14 cellular contexts compared by ENCODE assay signal in the genomic region with DNA sequence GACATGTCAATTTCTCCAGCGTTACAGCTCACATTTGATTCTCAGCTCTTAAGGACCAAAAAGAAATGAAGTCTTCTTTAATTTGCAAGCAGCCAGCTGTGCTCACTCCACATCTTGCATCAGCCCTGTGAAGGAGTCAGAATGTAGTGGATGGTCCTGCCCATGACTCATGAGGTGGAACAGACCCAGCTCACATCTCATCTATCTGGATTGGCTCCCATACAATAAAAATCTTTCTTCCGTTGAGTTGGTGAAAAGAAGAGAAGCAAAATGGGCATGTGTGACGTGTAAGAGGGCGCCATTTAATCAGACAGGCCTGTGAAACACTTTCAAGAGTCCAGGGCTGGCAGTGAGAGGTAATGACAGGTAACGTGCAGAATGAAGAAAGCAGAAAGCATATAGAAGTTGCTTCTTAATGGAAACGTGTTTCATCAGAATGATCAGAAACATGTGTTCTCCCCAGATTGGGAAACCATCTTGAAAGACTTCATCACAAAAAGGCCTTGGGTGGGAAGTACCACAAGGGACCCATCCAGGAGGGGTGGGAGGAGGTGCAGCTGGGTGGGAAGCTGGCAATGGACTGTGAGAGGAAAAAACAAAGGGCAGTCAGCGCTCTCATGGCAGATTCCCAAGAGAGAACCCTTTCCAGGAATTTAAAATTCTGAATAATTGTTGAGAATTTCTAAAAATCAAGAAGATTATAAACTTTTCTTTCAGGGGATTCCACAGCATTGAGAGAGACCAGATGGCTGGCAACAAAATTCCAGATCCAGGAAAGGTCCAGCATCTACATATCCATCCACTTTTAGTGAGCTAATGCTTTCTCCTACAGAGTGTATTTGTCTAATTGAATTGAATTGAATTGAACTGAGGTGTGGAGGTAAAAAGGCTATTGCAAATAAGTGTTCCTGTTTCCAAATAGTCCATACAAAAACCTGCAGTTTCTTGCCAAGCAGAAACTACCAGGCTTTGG. TPM values are rescaled to one million over a fixed set of nuclear protein-coding genes. Genes with fewer than 3 reads are reported as not detected.
A peak's percentile ranks its signal among the peaks of the same experiment; 100 is the strongest.
DNase-seq lines count a peak whose midpoint lies in the region; ATAC-seq and TF ChIP-seq lines count a peak whose summit lies in the region.
"Had no signal": no experiment of that assay in that cellular context is flagged by ENCODE, and none has a peak within 500 bp of the region (broad histone marks: within the 10 kb centered on the region; RNA-seq: fewer than 3 reads in every experiment).

No MANE protein-coding gene starts in this region.

- no peaks in the 10 kb centered on the region for H3K27me3 ChIP-seq in body of pancreas
- no peaks in the 10 kb centered on the region for H3K27me3 ChIP-seq in H9 (ENCODE audit: insufficient read depth, low read length)
- no peaks in the 10 kb centered on the region for H3K27me3 ChIP-seq in MM.1S (replicated peaks; ENCODE audit: insufficient read depth, low read length)
- H3K27me3 ChIP-seq: colonic mucosa had no signal

- H4K5ac ChIP-seq in H9 (ENCODE audit: insufficient read length, low read depth, low read length) = no peak overlapping the region

- no peak overlapping the region for H3K18ac ChIP-seq in H9 (ENCODE audit: insufficient read length, low read depth, low read length)

- H3K4me2 ChIP-seq in H9 (ENCODE audit: insufficient read depth, insufficient read length, low read length) (no peak overlapping the region), MM.1S (ENCODE audit: low read depth, low read length) (no peak overlapping the region)

- H3K4ac ChIP-seq in H9 (ENCODE audit: low read depth, low read length) = no peak overlapping the region

- H2BK12ac ChIP-seq in H9 (ENCODE audit: insufficient read length, low read depth, low read length) = no peak overlapping the region

- peaks cover 5% of the 10 kb centered on the region for H3K23me2 ChIP-seq in H9 (ENCODE audit: insufficient read length, low read depth, low read length, poor library complexity, severe bottlenecking)

- peaks cover 46 to 59% of the 10 kb centered on the region in 2 experiments for H3K4me1 Mint-ChIP-seq in H9

- TF ChIP-seq CTCF in body of pancreas (IDR thresholded peaks at IDR 0.05) (no peak), H9 (conservative IDR thresholded peaks at IDR 0.05) (no peak), MM.1S (IDR thresholded peaks at IDR 0.05; ENCODE audit: low read length) (no peak)

- H3K9ac ChIP-seq in H9 (ENCODE audit: extremely low read depth, insufficient read length, low read length) (no peak overlapping the region), MM.1S (ENCODE audit: low read length) (no peak overlapping the region)

- no peak overlapping the region for H2BK15ac ChIP-seq in H9 (ENCODE audit: low read depth, low read length)

- H3K79me1 ChIP-seq in H9 (ENCODE audit: insufficient read depth, low read depth, low read length, poor library complexity, severe bottlenecking) = no peaks in the 10 kb centered on the region

- TF ChIP-seq POLR2A in body of pancreas (IDR thresholded peaks at IDR 0.05) = no peak

- H3K79me2 ChIP-seq in H9 (ENCODE audit: insufficient read depth, low read length) = no peaks in the 10 kb centered on the region
- no peaks in the 10 kb centered on the region for H3K79me2 ChIP-seq in MM.1S (ENCODE audit: low read length)

- no peak overlapping the region for H3K23ac ChIP-seq in H9 (ENCODE audit: insufficient read length, low read depth, low read length)

- no peak overlapping the region for H3K14ac ChIP-seq in H9 (ENCODE audit: insufficient read depth, low read length)

- peaks cover 8% of the 10 kb centered on the region for H3K4me1 ChIP-seq in body of pancreas
- H3K4me1 ChIP-seq in H9 (ENCODE audit: insufficient read depth, low read length) = peaks cover 9% of the 10 kb centered on the region
- H3K4me1 ChIP-seq in MM.1S (ENCODE audit: low read length) = no peaks in the 10 kb centered on the region
- H3K4me1 ChIP-seq: colonic mucosa had no signal

- ATAC-seq in body of pancreas (peak; percentile 52), HG03432 (IDR thresholded peaks at IDR 0.05; ENCODE audit: unreplicated experiment) (no peak)

- H3K27ac Mint-ChIP-seq in H9 = no peak overlapping the region
- H3K27ac Mint-ChIP-seq: CD14-positive monocyte had no signal

- H4K91ac ChIP-seq in H9 (ENCODE audit: insufficient read length, low read depth, low read length) = no peak overlapping the region

- H3K27me3 Mint-ChIP-seq in H9 (ENCODE audit: low read depth) = peaks cover 75% of the 10 kb centered on the region

- H3K9me3 Mint-ChIP-seq in H9 = peaks cover 0 to 3% of the 10 kb centered on the region in 2 experiments; a peak in 1 of 5 replicates

- H4K20me1 ChIP-seq in H9 (ENCODE audit: control insufficient read depth, insufficient read depth, insufficient read length) (no peaks in the 10 kb centered on the region), MM.1S (ENCODE audit: insufficient read depth, low read length) (no peaks in the 10 kb centered on the region)

- peaks cover 2 to 11% (median 7%) of the 10 kb centered on the region in 3 experiments; a peak in 6 of 7 replicates for H3K36me3 Mint-ChIP-seq in H9 (ENCODE audit: insufficient read depth in 1 of 3, low read depth in 3 of 3)
- H3K36me3 Mint-ChIP-seq: CD14-positive monocyte had no signal

- no peak overlapping the region for H2BK5ac ChIP-seq in H9 (ENCODE audit: insufficient read length, low read length)

- no peak overlapping the region for H2BK20ac ChIP-seq in H9 (ENCODE audit: low read depth, low read length, poor library complexity, severe bottlenecking)

- H3K9me3 ChIP-seq in body of pancreas (no peaks in the 10 kb centered on the region), H9 (ENCODE audit: control insufficient read depth, low read depth, low read length) (no peaks in the 10 kb centered on the region), MM.1S (replicated peaks; ENCODE audit: insufficient read depth, low read length) (no peaks in the 10 kb centered on the region)
- H3K9me3 ChIP-seq: colonic mucosa had no signal

- H3K4me3 Mint-ChIP-seq in H9 = no peak overlapping the region
- H3K4me3 Mint-ChIP-seq: CD14-positive monocyte had no signal

- H3F3A ChIP-seq in MM.1S (ENCODE audit: insufficient read depth, low read length) = no peaks in the 10 kb centered on the region

- no peak overlapping the region for H2AK5ac ChIP-seq in H9 (ENCODE audit: insufficient read length, low read length)

- no peak overlapping the region for H3T11ph ChIP-seq in H9 (ENCODE audit: low read length)

- no peak overlapping the region for H3K56ac ChIP-seq in H9 (ENCODE audit: insufficient read length, low read depth, low read length)

- no peaks in the 10 kb centered on the region for H3K9me2 ChIP-seq in MM.1S (replicated peaks; ENCODE audit: insufficient read depth, low read length)

- H3K27ac ChIP-seq in body of pancreas (no peak overlapping the region), H9 (ENCODE audit: insufficient read length, low read depth, low read length) (no peak overlapping the region), MM.1S (ENCODE audit: low read length) (no peak overlapping the region)
- H3K27ac ChIP-seq: colonic mucosa, HL-60 had no signal

- H2AFZ ChIP-seq in H9 (ENCODE audit: low read length) = no peak overlapping the region
- H2AFZ ChIP-seq in MM.1S (ENCODE audit: low read length) = no peak overlapping the region

- no peak overlapping the region for H2BK120ac ChIP-seq in H9 (ENCODE audit: low read depth, low read length, poor library complexity, severe bottlenecking)

- DNase-seq in A172 (ENCODE audit: low spot score) (peak; percentile 73), HCEC 1CT (peak; percentile 96), body of pancreas (peak in 3 of 4 donors; percentile 37 to 43 (median 43)), kidney tubule cell (ENCODE audit: low spot score) (peak; percentile 57), SHP77 treated with DMSO at 0.1 percent for 48 hours (lab: John Stamatoyannopoulos, UW) (no peak), H9 (no peak), MM.1S (no peak)
- DNase-seq: activated CD8-positive, alpha-beta memory T cell treated with anti-CD3 and anti-CD28 coated beads, Interleukin-2, amount 50 U/mL, for 4 hours; colonic mucosa; GOT3 had no signal

- H3K36me3 ChIP-seq in body of pancreas (replicated peaks in 1 of 2; ENCODE audit: insufficient read depth in 1 of 2, low read depth in 2 of 2) (no peaks in the 10 kb centered on the region), MM.1S (replicated peaks; ENCODE audit: insufficient read depth, low read length) (no peaks in the 10 kb centered on the region)
- H3K36me3 ChIP-seq: colonic mucosa had no signal

- intact Hi-C loops in body of pancreas (cut with DNase I) = no loop called here

- no peak overlapping the region for H4K8ac ChIP-seq in H9 (replicated peaks; ENCODE audit: insufficient read length, low read depth, low read length)

- 78 to 79% methylated on average over 7 of the region's 7 CpGs for WGBS in body of pancreas, 2 donors
- WGBS in H9 (ENCODE audit: extremely low coverage, insufficient read length, low lambda C conversion rate) = no CpG with 5 or more reads among the region's 7 CpGs

- H3K4me3 ChIP-seq in body of pancreas (no peak overlapping the region), MM.1S (ENCODE audit: low read length) (no peak overlapping the region)
- H3K4me3 ChIP-seq: colonic mucosa, skin epidermis had no signal

RNA-seq across cellular contexts. Expression of a gene that starts 57.0 kb away (rescaled TPM):
- total RNA-seq in A172 (2014; rRNA removed; shearing (Covaris generic)) = 39.4 and 45.4 TPM in 2 replicates
- total RNA-seq in body of pancreas = 10 to 100 TPM; 20.0 to 22.7 TPM
- total RNA-seq in H9 (2021) = 29.0 and 29.9 TPM in 2 replicates

Comparison
In these comparisons a context has a peak if more than half of its experiments do, and no peak if none do; other contexts are left out.
1. DNase-seq: peak in A172 (single experiment), HCEC 1CT (single experiment), body of pancreas (3 of 4) and kidney tubule cell (single experiment); none in SHP77 treated with DMSO at 0.1 percent for 48 hours (single experiment), H9 (single experiment) and MM.1S (single experiment).